In genomic region chr10:79140906-79141305, GRCh38 we compare ENCODE assay signal across 1 cellular context.
TF ChIP-seq lines count a peak whose summit lies in the region.

No MANE protein-coding gene starts in this region.

TF ChIP-seq in IMR-90, 13 proteins besides CTCF, POLR2A, EP300 and RAD21:
- no peak for TF ChIP-seq NFE2L2 (IDR thresholded peaks at IDR 0.05; ENCODE audit: low read depth, low read length)
- TF ChIP-seq RCOR1 (IDR thresholded peaks at IDR 0.05; ENCODE audit: insufficient replicate concordance, low read length): no peak
- no peak for TF ChIP-seq MAFK (IDR thresholded peaks at IDR 0.05; ENCODE audit: low read depth, low read length)
- TF ChIP-seq MXI1 (IDR thresholded peaks at IDR 0.05; ENCODE audit: borderline replicate concordance, low read depth, low read length): no peak
- no peak for TF ChIP-seq USF2 (IDR thresholded peaks at IDR 0.05; ENCODE audit: low read depth, low read length)
- TF ChIP-seq MAZ (IDR thresholded peaks at IDR 0.05; ENCODE audit: borderline replicate concordance, low read depth, low read length): no peak
- no peak for TF ChIP-seq SMC3 (IDR thresholded peaks at IDR 0.05; ENCODE audit: low read depth, low read length)
- no peak for TF ChIP-seq BHLHE40 (IDR thresholded peaks at IDR 0.05; ENCODE audit: low read depth, low read length)
- TF ChIP-seq ELK1 (IDR thresholded peaks at IDR 0.05; ENCODE audit: borderline replicate concordance, low read depth, low read length): no peak
- no peak for TF ChIP-seq FOS (IDR thresholded peaks at IDR 0.05; ENCODE audit: low read depth, low read length)
- TF ChIP-seq CEBPB (IDR thresholded peaks at IDR 0.05; ENCODE audit: low read depth, low read length): no peak
- TF ChIP-seq CHD1 (IDR thresholded peaks at IDR 0.05; ENCODE audit: low read depth, low read length): no peak
- no peak for TF ChIP-seq RFX5 (IDR thresholded peaks at IDR 0.05; ENCODE audit: low read depth, low read length)
